ENCODE assay signal across 9 cellular contexts in genomic region chr18:60684843-60685513, GRCh38.
A peak's percentile ranks its signal among the peaks of the same experiment; 100 is the strongest.
DNase-seq lines count a peak whose midpoint lies in the region; ATAC-seq and TF ChIP-seq lines count a peak whose summit lies in the region.
"Had no signal": no experiment of that assay in that cellular context is flagged by ENCODE, and none has a peak within 500 bp of the region (broad histone marks: within the 10 kb centered on the region; RNA-seq: fewer than 3 reads in every experiment).

No MANE protein-coding gene starts in this region.

- H3K4me3 ChIP-seq in heart left ventricle (no peak overlapping the region), neural progenitor cell (no peak overlapping the region)

- no peak overlapping the region for H3K4me2 ChIP-seq in neural progenitor cell

- H3K9me3 Mint-ChIP-seq in chondrocyte (ENCODE audit: low read depth) (no peaks in the 10 kb centered on the region), neural progenitor cell (no peaks in the 10 kb centered on the region)

- H3K4me1 ChIP-seq in heart left ventricle: no peaks in the 10 kb centered on the region
- H3K4me1 ChIP-seq in neural progenitor cell: no peaks in the 10 kb centered on the region

- no peak overlapping the region for H3K27ac ChIP-seq in heart left ventricle
- no peak overlapping the region for H3K27ac ChIP-seq in neural progenitor cell

- H3F3A ChIP-seq in neural progenitor cell (ENCODE audit: low read depth): no peaks in the 10 kb centered on the region

- H3K27ac Mint-ChIP-seq in chondrocyte (ENCODE audit: unreplicated experiment): no peak overlapping the region
- H3K27ac Mint-ChIP-seq in neural progenitor cell: no peak overlapping the region
- H3K27ac Mint-ChIP-seq: activated naive CD8-positive, alpha-beta T cell had no signal

- no peak for TF ChIP-seq POLR2A in heart left ventricle (IDR thresholded peaks at IDR 0.05)

- H4K20me1 ChIP-seq in neural progenitor cell (ENCODE audit: low read depth): no peaks in the 10 kb centered on the region

- H3K4me1 Mint-ChIP-seq in chondrocyte (ENCODE audit: low read depth) (peaks cover 4% of the 10 kb centered on the region), neural progenitor cell (no peaks in the 10 kb centered on the region)

- no peaks in the 10 kb centered on the region for H3K79me2 ChIP-seq in neural progenitor cell (ENCODE audit: low read depth)

- peaks cover 0 to 5% (median 0%) of the 10 kb centered on the region in 12 donors for H3K9me3 ChIP-seq in heart left ventricle
- H3K9me3 ChIP-seq in neural progenitor cell (ENCODE audit: low read depth): no peaks in the 10 kb centered on the region

- peak in 1 of 5 donors; percentile 46 for DNase-seq in heart left ventricle
- DNase-seq in Right ventricle myocardium inferior (ENCODE audit: missing footprints): no peak
- DNase-seq in NCI-H2081 treated with DMSO at 0.1 percent for 48 hours (lab: John Stamatoyannopoulos, UW): peak; percentile 23
- DNase-seq in chondrocyte (ENCODE audit: low spot score): no peak
- peak; percentile 20 for DNase-seq in neural progenitor cell (ENCODE audit: low spot score)
- DNase-seq in effector CD8-positive, alpha-beta T cell (lab: John Stamatoyannopoulos, UW): no peak
- DNase-seq in COLO668 (lab: John Stamatoyannopoulos, UW; ENCODE audit: unreplicated experiment): no peak
- DNase-seq in activated CD4-positive, alpha-beta T cell treated with anti-CD3 and anti-CD28 coated beads, Interleukin-2, amount 50 U/mL, for 1 hour: no peak

- H2AFZ ChIP-seq in neural progenitor cell (replicated peaks): peak overlapping the region; percentile 40

- no peak overlapping the region for H3K9ac ChIP-seq in neural progenitor cell

- peaks cover 0 to 3% (median 0%) of the 10 kb centered on the region in 9 donors for H3K27me3 ChIP-seq in heart left ventricle
- H3K27me3 ChIP-seq in neural progenitor cell: no peaks in the 10 kb centered on the region

- H3K27me3 Mint-ChIP-seq in chondrocyte (ENCODE audit: low read depth) (peaks cover 32% of the 10 kb centered on the region), neural progenitor cell (ENCODE audit: insufficient read depth, low read depth) (peaks cover 3% of the 10 kb centered on the region)
- H3K27me3 Mint-ChIP-seq: activated naive CD8-positive, alpha-beta T cell had no signal

- H3K4me3 Mint-ChIP-seq in chondrocyte (ENCODE audit: unreplicated experiment) (no peak overlapping the region), neural progenitor cell (no peak overlapping the region)
- H3K4me3 Mint-ChIP-seq: activated naive CD8-positive, alpha-beta T cell had no signal

- H3K36me3 Mint-ChIP-seq in chondrocyte (ENCODE audit: low read depth): no peaks in the 10 kb centered on the region
- H3K36me3 Mint-ChIP-seq in neural progenitor cell: no peaks in the 10 kb centered on the region
- H3K36me3 Mint-ChIP-seq: activated naive CD8-positive, alpha-beta T cell had no signal

- peak; percentile 48 to 79 (median 65) for TF ChIP-seq CTCF in heart left ventricle (IDR thresholded peaks at IDR 0.05)
- peak; percentile 86 for TF ChIP-seq CTCF in chondrocyte (IDR thresholded peaks at IDR 0.05)
- peak; percentile 77 for TF ChIP-seq CTCF in neural progenitor cell (IDR thresholded peaks at IDR 0.05)

- intact Hi-C loops in heart left ventricle (cut with DNase I) (loop anchor here (1.0 to 10.0 kb wide), 8 partner anchors 120 to 1450 kb away; no protein-coding TSS in a partner anchor), Right ventricle myocardium inferior (cut with DNase I) (loop anchor here (2.0 to 10.0 kb wide), 2 partner anchors 140 to 818 kb away; no protein-coding TSS in a partner anchor)

- WGBS in heart left ventricle, 4 donors: 27 to 35% (median 30%) methylated on average over 6 of the region's 6 CpGs

- H3K36me3 ChIP-seq in heart left ventricle: no peaks in the 10 kb centered on the region
- no peaks in the 10 kb centered on the region for H3K36me3 ChIP-seq in neural progenitor cell

- ATAC-seq in heart left ventricle (no peak), Right ventricle myocardium inferior (no peak)

Comparison
In these comparisons a context has a peak if more than half of its experiments do, and no peak if none do; other contexts are left out.
1. DNase-seq: peak in NCI-H2081 treated with DMSO at 0.1 percent for 48 hours (single experiment) and neural progenitor cell (single experiment); none in Right ventricle myocardium inferior (single experiment), chondrocyte (single experiment), effector CD8-positive, alpha-beta T cell (single experiment), COLO668 (single experiment) and activated CD4-positive, alpha-beta T cell treated with anti-CD3 and anti-CD28 coated beads, Interleukin-2, amount 50 U/mL, for 1 hour (single experiment).
2. Peak in every context shown above with its lines, with median percentiles within 50 percentile points of each other: CTCF ChIP-seq.